ENCODE assay signal across 1 cellular context in the genomic region with DNA sequence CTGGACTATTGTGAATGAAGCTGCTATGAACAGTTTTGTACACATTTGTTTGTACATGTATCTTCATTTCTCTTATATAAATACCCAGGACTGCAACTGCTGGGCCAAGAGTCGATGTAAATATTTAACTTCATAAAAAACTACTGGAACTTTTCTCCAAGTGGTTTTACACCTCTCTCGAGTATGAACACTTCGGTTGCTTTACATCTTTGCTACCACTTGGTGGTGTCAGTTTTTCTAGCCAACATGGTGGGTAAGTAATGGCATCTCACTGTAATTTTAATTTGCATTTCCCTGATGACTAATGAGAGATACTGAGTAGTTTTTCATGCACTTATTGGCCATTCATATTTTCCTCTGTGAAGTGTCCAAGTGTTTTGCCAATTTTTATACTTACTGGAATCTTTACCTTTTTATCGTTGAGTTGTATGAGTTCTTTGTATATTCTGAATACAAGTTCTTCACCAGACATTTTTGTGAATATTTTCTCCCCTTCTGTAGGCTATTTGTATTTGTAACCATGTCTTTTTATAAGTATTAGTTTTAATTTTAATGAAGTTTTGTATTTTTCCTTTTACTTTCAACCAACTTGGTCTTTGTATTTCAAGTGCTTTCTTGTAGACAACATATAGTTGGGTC.
TF ChIP-seq lines count a peak whose summit lies in the region.

No MANE protein-coding gene starts in this region.

TF ChIP-seq in GM12878, 131 proteins besides CTCF, POLR2A, EP300 and RAD21 (continued from another document):
- TF ChIP-seq, protein P1, sequence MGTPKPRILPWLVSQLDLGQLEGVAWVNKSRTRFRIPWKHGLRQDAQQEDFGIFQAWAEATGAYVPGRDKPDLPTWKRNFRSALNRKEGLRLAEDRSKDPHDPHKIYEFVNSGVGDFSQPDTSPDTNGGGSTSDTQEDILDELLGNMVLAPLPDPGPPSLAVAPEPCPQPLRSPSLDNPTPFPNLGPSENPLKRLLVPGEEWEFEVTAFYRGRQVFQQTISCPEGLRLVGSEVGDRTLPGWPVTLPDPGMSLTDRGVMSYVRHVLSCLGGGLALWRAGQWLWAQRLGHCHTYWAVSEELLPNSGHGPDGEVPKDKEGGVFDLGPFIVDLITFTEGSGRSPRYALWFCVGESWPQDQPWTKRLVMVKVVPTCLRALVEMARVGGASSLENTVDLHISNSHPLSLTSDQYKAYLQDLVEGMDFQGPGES (IDR thresholded peaks at IDR 0.05) = no peak
- TF ChIP-seq ZBTB40 (IDR thresholded peaks at IDR 0.05; ENCODE audit: borderline replicate concordance) (no peak), PBX3 (IDR thresholded peaks at IDR 0.05; ENCODE audit: insufficient replicate concordance, low read depth, low read length) (no peak), HDGF (IDR thresholded peaks at IDR 0.05) (no peak), SMC3 (IDR thresholded peaks at IDR 0.05; ENCODE audit: borderline replicate concordance, low read length) (peak; percentile 38; the same call in 1 of the 2 replicates), SIN3A (IDR thresholded peaks at IDR 0.05; ENCODE audit: low read depth, low read length) (no peak), ETV6 (conservative IDR thresholded peaks at IDR 0.05 in 1 of 2, IDR thresholded peaks at IDR 0.05 in 1 of 2; ENCODE audit: borderline replicate concordance in 1 of 2, low read depth in 1 of 2) (no peak), MLLT1 (IDR thresholded peaks at IDR 0.05) (no peak)
- TF ChIP-seq, protein P2, sequence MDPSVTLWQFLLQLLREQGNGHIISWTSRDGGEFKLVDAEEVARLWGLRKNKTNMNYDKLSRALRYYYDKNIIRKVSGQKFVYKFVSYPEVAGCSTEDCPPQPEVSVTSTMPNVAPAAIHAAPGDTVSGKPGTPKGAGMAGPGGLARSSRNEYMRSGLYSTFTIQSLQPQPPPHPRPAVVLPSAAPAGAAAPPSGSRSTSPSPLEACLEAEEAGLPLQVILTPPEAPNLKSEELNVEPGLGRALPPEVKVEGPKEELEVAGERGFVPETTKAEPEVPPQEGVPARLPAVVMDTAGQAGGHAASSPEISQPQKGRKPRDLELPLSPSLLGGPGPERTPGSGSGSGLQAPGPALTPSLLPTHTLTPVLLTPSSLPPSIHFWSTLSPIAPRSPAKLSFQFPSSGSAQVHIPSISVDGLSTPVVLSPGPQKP (IDR thresholded peaks at IDR 0.05; ENCODE audit: low read depth, low read length) = no peak
TF ChIP-seq in GM12878: peak in this region for 2.
